1 cellular context compared by ENCODE assay signal in genomic region chr3:186932281-186933181, GRCh38.
TF ChIP-seq lines count a peak whose summit lies in the region.

No MANE protein-coding gene starts in this region.

TF ChIP-seq in HepG2, 621 proteins besides CTCF, POLR2A, EP300 and RAD21 (continued from another document and continues in another):
- TF ChIP-seq ZNF318 (CRISPR knock-in tag; IDR thresholded peaks at IDR 0.05), result no peak
- TF ChIP-seq ZNF597 (CRISPR knock-in tag; IDR thresholded peaks at IDR 0.05), result no peak
- no peak for TF ChIP-seq ZZZ3 (CRISPR knock-in tag; IDR thresholded peaks at IDR 0.05; ENCODE audit: borderline replicate concordance)
- TF ChIP-seq ZNF101 (CRISPR knock-in tag; IDR thresholded peaks at IDR 0.05; ENCODE audit: borderline replicate concordance, low read depth), result no peak
- TF ChIP-seq SMC3 (IDR thresholded peaks at IDR 0.05; ENCODE audit: low read length), result no peak
- TF ChIP-seq CEBPG (CRISPR knock-in tag; IDR thresholded peaks at IDR 0.05), result no peak
- no peak for TF ChIP-seq IRF1 (CRISPR knock-in tag; IDR thresholded peaks at IDR 0.05; ENCODE audit: low read depth)
- 0 out of 4 replicates have a peak, but pooled peaks of 1 of the 2 experiments have one; percentile 2 for TF ChIP-seq HMGXB4 (CRISPR knock-in tag; IDR thresholded peaks at IDR 0.05; ENCODE audit: borderline replicate concordance in 1 of 2, low read depth in 1 of 2)
- TF ChIP-seq ZBTB25 (CRISPR knock-in tag; IDR thresholded peaks at IDR 0.05), result no peak
- no peak for TF ChIP-seq PHB2 (IDR thresholded peaks at IDR 0.05; ENCODE audit: partially characterized antibody)
- no peak for TF ChIP-seq ZNF781 (CRISPR knock-in tag; IDR thresholded peaks at IDR 0.05; ENCODE audit: borderline replicate concordance, not compliant biosample characterization)
- TF ChIP-seq ZSCAN22 (CRISPR knock-in tag; IDR thresholded peaks at IDR 0.05), result no peak
- no peak for TF ChIP-seq CCAR2 (optimal IDR thresholded peaks at IDR 0.05; ENCODE audit: low read depth, low read length)
- TF ChIP-seq FOSL2 (CRISPR knock-in tag; IDR thresholded peaks at IDR 0.05), result 0 out of 2 replicates have a peak, but pooled peaks have one; percentile 2
- TF ChIP-seq ZNF44 (CRISPR knock-in tag; IDR thresholded peaks at IDR 0.05), result 0 out of 2 replicates have a peak, but pooled peaks have one; percentile 6
- TF ChIP-seq ZBTB3 (CRISPR knock-in tag; IDR thresholded peaks at IDR 0.05; ENCODE audit: borderline replicate concordance, low read depth), result no peak
- TF ChIP-seq PAXIP1 (CRISPR knock-in tag; conservative IDR thresholded peaks at IDR 0.05), result 0 out of 2 replicates have a peak, but pooled peaks have one; percentile 1
- TF ChIP-seq MTA1 (CRISPR knock-in tag; IDR thresholded peaks at IDR 0.05; ENCODE audit: borderline replicate concordance), result no peak
- no peak for TF ChIP-seq SIX1 (CRISPR knock-in tag; IDR thresholded peaks at IDR 0.05; ENCODE audit: borderline replicate concordance)
- no peak for TF ChIP-seq KLF15 (CRISPR knock-in tag; IDR thresholded peaks at IDR 0.05; ENCODE audit: borderline replicate concordance)
- TF ChIP-seq KMT2B (CRISPR knock-in tag; IDR thresholded peaks at IDR 0.05), result 0 out of 2 replicates have a peak, but pooled peaks have one; percentile 2
- no peak for TF ChIP-seq RERE (CRISPR knock-in tag; IDR thresholded peaks at IDR 0.05; ENCODE audit: low read depth)
- TF ChIP-seq NFE2 (CRISPR knock-in tag; IDR thresholded peaks at IDR 0.05), result no peak
- no peak for TF ChIP-seq ZNF18 (CRISPR knock-in tag; IDR thresholded peaks at IDR 0.05; ENCODE audit: insufficient replicate concordance)
- no peak for TF ChIP-seq ZNF776 (CRISPR knock-in tag; IDR thresholded peaks at IDR 0.05)
- no peak for TF ChIP-seq HNF4A (CRISPR knock-in tag; IDR thresholded peaks at IDR 0.05)
- TF ChIP-seq TOPORS (CRISPR knock-in tag; IDR thresholded peaks at IDR 0.05), result no peak
- TF ChIP-seq JUND (CRISPR knock-in tag; IDR thresholded peaks at IDR 0.05), result no peak
